ENCODE assay signal across 10 cellular contexts in genomic region chrX:120452131-120452530, GRCh38. TPM values are rescaled to one million over a fixed set of nuclear protein-coding genes. Genes with fewer than 3 reads are reported as not detected.
DNase-seq lines count a peak whose midpoint lies in the region; ATAC-seq, FAIRE-seq and TF ChIP-seq lines count a peak whose summit lies in the region.
"Had no signal": no experiment of that assay in that cellular context is flagged by ENCODE, and none has a peak within 500 bp of the region (broad histone marks: within the 10 kb centered on the region; RNA-seq: fewer than 3 reads in every experiment).

No MANE protein-coding gene starts in this region.

- H3K79me2 ChIP-seq in keratinocyte (ENCODE audit: control insufficient read depth, insufficient read depth, low read length) = peaks cover 5% of the 10 kb centered on the region

- H3K27me3 ChIP-seq in WERI-Rb-1 (ENCODE audit: insufficient read depth, low read depth, severe bottlenecking) (no peaks in the 10 kb centered on the region), keratinocyte (ENCODE audit: control insufficient read depth, extremely low read depth, insufficient read depth, low read length) (no peaks in the 10 kb centered on the region), aorta (ENCODE audit: control insufficient read depth in 1 of 2, insufficient read depth in 2 of 2, low read length in 1 of 2) (no peaks in the 10 kb centered on the region)

- H3K4me3 ChIP-seq in WERI-Rb-1 (ENCODE audit: low read depth, low read length) (no peak overlapping the region), keratinocyte (ENCODE audit: control insufficient read depth in 2 of 3, extremely low read depth in 1 of 3, insufficient read depth in 2 of 3, low read depth in 1 of 3, low read length in 3 of 3) (no peak overlapping the region), aorta (ENCODE audit: low read length in 2 of 2) (no peak overlapping the region)

- H2AFZ ChIP-seq in keratinocyte (ENCODE audit: control insufficient read depth, low read length) = no peak overlapping the region

- intact Hi-C loops in aorta (cut with DNase I) = no loop called here

- H3K4me1 ChIP-seq in keratinocyte (ENCODE audit: control insufficient read depth, extremely low read depth, insufficient read depth, low read length) (peaks cover 4% of the 10 kb centered on the region), aorta (ENCODE audit: control insufficient read depth in 1 of 2, insufficient read depth in 2 of 2, low read length in 2 of 2) (no peaks in the 10 kb centered on the region)

- peaks cover 11 to 20% of the 10 kb centered on the region in 2 donors for H3K36me3 Mint-ChIP-seq in stimulated activated naive B cell treated with anti-CD40 and anti-IgM and Interleukin-4, amounts not matched to agents 10 μg/mL and 1 μg/mL and 100 μg/mL, for 72 hours

- H3K9me3 ChIP-seq in WERI-Rb-1 (ENCODE audit: severe bottlenecking) (no peaks in the 10 kb centered on the region), keratinocyte (ENCODE audit: control insufficient read depth, low read depth, low read length) (no peaks in the 10 kb centered on the region), aorta (ENCODE audit: control insufficient read depth, low read length) (no peaks in the 10 kb centered on the region)

- no peak overlapping the region for H3K4me2 ChIP-seq in keratinocyte (ENCODE audit: control insufficient read depth, extremely low read depth, insufficient read depth, low read depth, low read length)
- H3K4me2 ChIP-seq: KMS-11 had no signal

- peak; percentile 54 for DNase-seq in ELF-1 (ENCODE audit: low read depth, low spot score)
- peak; percentile 13 for DNase-seq in WERI-Rb-1
- no peak for DNase-seq in keratinocyte (ENCODE audit: low read depth, low spot score)
- DNase-seq in aorta = no peak
- DNase-seq in T-helper 9 cell = no peak
- no peak for DNase-seq in germinal center (ENCODE audit: low spot score)
- DNase-seq in stimulated activated naive B cell treated with anti-CD40 and anti-IgM and Interleukin-4, amounts not matched to agents 10 μg/mL and 1 μg/mL and 100 μg/mL, for 72 hours = no peak

- peaks cover 2 to 6% of the 10 kb centered on the region in 2 donors for H3K4me1 Mint-ChIP-seq in stimulated activated naive B cell treated with anti-CD40 and anti-IgM and Interleukin-4, amounts not matched to agents 10 μg/mL and 1 μg/mL and 100 μg/mL, for 72 hours

- no peaks in the 10 kb centered on the region for H3K9me1 ChIP-seq in keratinocyte (ENCODE audit: control insufficient read depth, extremely low read depth, insufficient read depth, low read length)

- H3K36me3 ChIP-seq in WERI-Rb-1 = no peaks in the 10 kb centered on the region; the same call in 1 of the 2 replicates
- peaks cover 0 to 3% of the 10 kb centered on the region in 2 experiments for H3K36me3 ChIP-seq in keratinocyte (ENCODE audit: control insufficient read depth in 2 of 2, extremely low read depth in 1 of 2, insufficient read depth in 2 of 2, low read length in 2 of 2)
- peaks cover 0 to 2% of the 10 kb centered on the region in 2 donors for H3K36me3 ChIP-seq in aorta (ENCODE audit: control insufficient read depth in 1 of 2, insufficient read depth in 2 of 2, low read length in 1 of 2)

- FAIRE-seq in keratinocyte (lab: Jason Lieb, UNC) = peak; percentile 69

- dilution Hi-C loops in keratinocyte (cut with MboI; ENCODE audit: extremely low pct_ligation_motif_present, low sequenced_read_pairs) = no loop called here

- no peaks in the 10 kb centered on the region for H4K20me1 ChIP-seq in keratinocyte (ENCODE audit: control insufficient read depth, extremely low read depth, insufficient read depth, low read length)

- no peaks in the 10 kb centered on the region for H3K9me3 Mint-ChIP-seq in stimulated activated naive B cell treated with anti-CD40 and anti-IgM and Interleukin-4, amounts not matched to agents 10 μg/mL and 1 μg/mL and 100 μg/mL, for 72 hours

- H3K4me3 Mint-ChIP-seq in stimulated activated naive B cell treated with anti-CD40 and anti-IgM and Interleukin-4, amounts not matched to agents 10 μg/mL and 1 μg/mL and 100 μg/mL, for 72 hours = no peak overlapping the region

- H3K27me3 Mint-ChIP-seq in stimulated activated naive B cell treated with anti-CD40 and anti-IgM and Interleukin-4, amounts not matched to agents 10 μg/mL and 1 μg/mL and 100 μg/mL, for 72 hours = no peaks in the 10 kb centered on the region

- H3K27ac ChIP-seq in WERI-Rb-1 = no peak overlapping the region
- H3K27ac ChIP-seq in keratinocyte (ENCODE audit: control insufficient read depth, insufficient read depth, low read length) = no peak overlapping the region
- H3K27ac ChIP-seq in aorta (ENCODE audit: low read depth in 1 of 2, low read length in 2 of 2) = no peak overlapping the region
- H3K27ac ChIP-seq: epithelial cell of prostate, KMS-11 had no signal

- no peak overlapping the region for H3K27ac Mint-ChIP-seq in stimulated activated naive B cell treated with anti-CD40 and anti-IgM and Interleukin-4, amounts not matched to agents 10 μg/mL and 1 μg/mL and 100 μg/mL, for 72 hours

- 17 to 20% methylated on average over 3 of the region's 3 CpGs for WGBS in aorta, 2 donors

- H3K9ac ChIP-seq in keratinocyte (ENCODE audit: control insufficient read depth, extremely low read depth, insufficient read depth, low read length) = no peak overlapping the region
- H3K9ac ChIP-seq: KMS-11 had no signal

- peak; percentile 43 for TF ChIP-seq CTCF in WERI-Rb-1 (IDR thresholded peaks at IDR 0.05; ENCODE audit: low read depth, low read length)
- peak; percentile 34 to 54 (median 38) for TF ChIP-seq CTCF in keratinocyte (optimal IDR thresholded peaks at IDR 0.05 in 1 of 3, IDR thresholded peaks at IDR 0.05 in 1 of 3, conservative IDR thresholded peaks at IDR 0.05 in 1 of 3; ENCODE audit: extremely low read depth in 1 of 3, insufficient read depth in 2 of 3, low read length in 3 of 3)

- ATAC-seq in HG03432 (IDR thresholded peaks at IDR 0.05; ENCODE audit: unreplicated experiment) (peak; percentile 42), aorta (ENCODE audit: low FRiP score) (no peak)
- no peak for ATAC-seq in stimulated activated naive B cell treated with anti-CD40 and anti-IgM and Interleukin-4, amounts not matched to agents 10 μg/mL and 1 μg/mL and 100 μg/mL, for 72 hours (replicated peaks)

RNA-seq across cellular contexts. Expression of gene LAMP2, which starts 17.0 kb away (rescaled TPM):
- polyA plus RNA-seq in keratinocyte = 133 to 239 TPM (median 200 TPM) in 3 replicates
- polyA plus RNA-seq in keratinocyte (2011; ENCODE audit: low read depth) = 55.4 TPM
- 66.0 and 136 TPM in 2 replicates for polyA plus RNA-seq in keratinocyte (2011; cell fraction: cytosol; rRNA removed)
- polyA plus RNA-seq in keratinocyte (2011; cell fraction: nucleus; rRNA removed) = 347 and 387 TPM in 2 replicates
- 115 and 120 TPM in 2 replicates for polyA plus RNA-seq in keratinocyte (2012; ENCODE audit: low replicate concordance)
- 30.9 to 240 TPM (median 205 TPM) in 3 replicates for polyA minus RNA-seq in keratinocyte
- polyA minus RNA-seq in keratinocyte (2011; cell fraction: cytosol; rRNA and poly(A)+ RNA removed) = 153 TPM
- 324 and 565 TPM in 2 replicates for polyA minus RNA-seq in keratinocyte (2011; cell fraction: nucleus; rRNA and poly(A)+ RNA removed)
- total RNA-seq in aorta = 100 to 1,000 TPM in 1 of 2 donors, 10 to 100 TPM in 1; 71.8 to 101 TPM
- polyA plus RNA-seq in aorta = 10 to 100 TPM; 35.8 to 40.8 TPM

Comparison
In these comparisons a context has a peak if more than half of its experiments do, and no peak if none do; other contexts are left out.
1. DNase-seq: peak in ELF-1 (single experiment) and WERI-Rb-1 (single experiment); none in keratinocyte (single experiment), aorta (0 of 2), T-helper 9 cell (single experiment), germinal center (single experiment) and stimulated activated naive B cell treated with anti-CD40 and anti-IgM and Interleukin-4, amounts not matched to agents 10 μg/mL and 1 μg/mL and 100 μg/mL, for 72 hours (single experiment).